17 cellular contexts compared by ENCODE assay signal in the genomic region with DNA sequence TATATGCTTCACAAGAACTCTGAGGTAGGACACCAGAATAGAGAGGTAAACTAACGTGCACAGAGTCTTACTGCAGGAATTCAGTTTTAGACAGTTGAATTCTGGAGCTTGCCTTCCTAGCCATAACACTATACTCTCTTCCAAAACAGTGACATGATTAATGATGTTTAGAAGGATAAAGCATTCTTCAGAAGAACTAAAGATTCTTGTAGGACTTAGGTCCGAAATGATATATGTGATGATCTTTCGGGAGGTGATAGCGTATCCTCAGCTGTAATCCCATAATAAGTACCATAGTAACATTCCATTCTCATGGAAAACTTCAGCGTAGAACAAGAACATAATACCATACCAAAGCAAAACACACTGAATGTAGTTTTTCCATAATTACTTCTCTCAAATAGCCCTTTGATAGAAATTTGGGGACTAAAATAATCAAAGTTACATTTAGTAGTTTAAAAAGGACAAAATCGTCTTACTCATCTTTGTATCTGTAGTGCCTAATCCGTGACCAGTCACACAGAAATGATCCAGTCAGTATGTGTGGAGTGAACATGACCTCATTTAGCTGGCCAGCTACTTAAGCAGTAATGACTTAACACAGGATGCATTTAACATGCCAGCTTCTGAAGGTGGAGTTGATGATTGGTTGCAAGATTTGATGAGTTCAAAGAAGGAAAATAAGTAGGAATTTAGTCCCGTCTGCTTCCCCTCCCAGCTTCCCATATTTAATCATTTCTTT. TPM values are rescaled to one million over a fixed set of nuclear protein-coding genes. Genes with fewer than 3 reads are reported as not detected.
DNase-seq lines count a peak whose midpoint lies in the region; ATAC-seq and TF ChIP-seq lines count a peak whose summit lies in the region.
"Had no signal": no experiment of that assay in that cellular context is flagged by ENCODE, and none has a peak within 500 bp of the region (broad histone marks: within the 10 kb centered on the region; RNA-seq: fewer than 3 reads in every experiment).

No MANE protein-coding gene starts in this region.

- WGBS in endodermal cell (ENCODE audit: insufficient coverage in 1 of 2, insufficient read length in 1 of 2), 2 experiments = 93 to 95% methylated on average over 4 to 7 of the region's 8 CpGs

- no peak overlapping the region for H3K4me3 Mint-ChIP-seq in endodermal cell
- H3K4me3 Mint-ChIP-seq in mesothelial cell of epicardium = no peak overlapping the region
- no peak overlapping the region for H3K4me3 Mint-ChIP-seq in naive thymus-derived CD8-positive, alpha-beta T cell
- H3K4me3 Mint-ChIP-seq: activated naive CD8-positive, alpha-beta T cell; H9; stimulated activated effector memory CD8-positive, alpha-beta T cell treated with anti-CD3 and anti-CD28 coated beads, Interleukin-12 subunit alpha, Interleukin-12 subunit beta, amount 100 ng/mL, for 72 hours had no signal

- no peak for ATAC-seq in naive thymus-derived CD8-positive, alpha-beta T cell
- no peak for ATAC-seq in HG03196 (IDR thresholded peaks at IDR 0.05; ENCODE audit: unreplicated experiment)
- ATAC-seq: stimulated activated effector memory CD8-positive, alpha-beta T cell treated with anti-CD3 and anti-CD28 coated beads, Interleukin-12 subunit alpha, Interleukin-12 subunit beta, amount 100 ng/mL, for 72 hours had no signal

- DNase-seq in Daoy (ENCODE audit: low read depth) (peak; percentile 27), HT1080 (ENCODE audit: low read depth) (peak; percentile 46), endodermal cell (no peak), mesothelial cell of epicardium (ENCODE audit: low spot score in 2 of 2, unreplicated experiment in 2 of 2) (no peak), caudate nucleus (lab: John Stamatoyannopoulos, UW) (no peak)
- no peak for DNase-seq in naive thymus-derived CD8-positive, alpha-beta T cell
- no peak for DNase-seq in stimulated activated CD4-positive, alpha-beta T cell treated with anti-CD3 and anti-CD28 coated beads, Interleukin-1b, Interleukin-23, amount 100 ng/mL, for 48 hours
- DNase-seq: activated CD4-positive, CD25-positive, alpha-beta regulatory T cell treated with anti-CD3 and anti-CD28 coated beads, Interleukin-2, amount 50 U/mL, for 72 hours; activated T-cell treated with anti-CD3 and anti-CD28 coated beads for 4 hours; H9; stimulated activated CD4-positive, alpha-beta T cell treated with anti-CD3 and anti-CD28 coated beads, Interleukin-2, amount 100 ng/mL, for 48 hours had no signal

- H3K36me3 ChIP-seq in endodermal cell (ENCODE audit: control insufficient read depth, insufficient read depth, low read length) = peaks cover 16% of the 10 kb centered on the region
- H3K36me3 ChIP-seq: vagina had no signal

- no peaks in the 10 kb centered on the region for H3K27me3 ChIP-seq in endodermal cell (ENCODE audit: control insufficient read depth, insufficient read depth, low read length, poor library complexity, severe bottlenecking)
- H3K27me3 ChIP-seq: vagina had no signal

- peaks cover 10% of the 10 kb centered on the region for H3K4me1 Mint-ChIP-seq in endodermal cell
- H3K4me1 Mint-ChIP-seq in mesothelial cell of epicardium = peaks cover 16% of the 10 kb centered on the region
- peaks cover 0 to 5% (median 3%) of the 10 kb centered on the region in 4 donors for H3K4me1 Mint-ChIP-seq in naive thymus-derived CD8-positive, alpha-beta T cell
- H3K4me1 Mint-ChIP-seq: stimulated activated effector memory CD8-positive, alpha-beta T cell treated with anti-CD3 and anti-CD28 coated beads, Interleukin-12 subunit alpha, Interleukin-12 subunit beta, amount 100 ng/mL, for 72 hours had no signal

- H3K4me3 ChIP-seq in endodermal cell (ENCODE audit: low read length) = no peak overlapping the region
- H3K4me3 ChIP-seq: vagina had no signal

- H3K27ac ChIP-seq in endodermal cell (ENCODE audit: low read depth, low read length) (no peak overlapping the region), caudate nucleus (ENCODE audit: low read depth, low read length) (no peak overlapping the region)
- H3K27ac ChIP-seq: C4-2B, vagina had no signal

- no peak overlapping the region for H3K9ac ChIP-seq in endodermal cell (ENCODE audit: extremely low read depth, low read length, poor library complexity, severe bottlenecking)

- H3K9me3 Mint-ChIP-seq in endodermal cell (no peaks in the 10 kb centered on the region), mesothelial cell of epicardium (peaks cover 3% of the 10 kb centered on the region)
- peaks cover 0 to 1% (median 0%) of the 10 kb centered on the region in 9 donors for H3K9me3 Mint-ChIP-seq in naive thymus-derived CD8-positive, alpha-beta T cell
- H3K9me3 Mint-ChIP-seq: H9; stimulated activated effector memory CD8-positive, alpha-beta T cell treated with anti-CD3 and anti-CD28 coated beads, Interleukin-12 subunit alpha, Interleukin-12 subunit beta, amount 100 ng/mL, for 72 hours had no signal

- H3K27ac Mint-ChIP-seq in endodermal cell = peak overlapping the region; percentile 59
- H3K27ac Mint-ChIP-seq in mesothelial cell of epicardium = peak overlapping the region; percentile 69
- H3K27ac Mint-ChIP-seq in naive thymus-derived CD8-positive, alpha-beta T cell = peak overlapping the region in 2 of 10 donors; percentile 27 to 41
- H3K27ac Mint-ChIP-seq: activated naive CD8-positive, alpha-beta T cell; stimulated activated effector memory CD8-positive, alpha-beta T cell treated with anti-CD3 and anti-CD28 coated beads, Interleukin-12 subunit alpha, Interleukin-12 subunit beta, amount 100 ng/mL, for 72 hours had no signal

- no peaks in the 10 kb centered on the region for H3K9me3 ChIP-seq in endodermal cell (ENCODE audit: control insufficient read depth, low read length)
- H3K9me3 ChIP-seq: vagina had no signal

- POLR2A ChIA-PET in naive thymus-derived CD8-positive, alpha-beta T cell (lab: Charles Lee) = no interaction called here

- H3K36me3 Mint-ChIP-seq in endodermal cell (ENCODE audit: low read depth) (peaks cover 17% of the 10 kb centered on the region), mesothelial cell of epicardium (peaks cover 26% of the 10 kb centered on the region)
- H3K36me3 Mint-ChIP-seq in naive thymus-derived CD8-positive, alpha-beta T cell = peaks cover 4 to 78% (median 15%) of the 10 kb centered on the region in 3 donors

- no peaks in the 10 kb centered on the region for H3K27me3 Mint-ChIP-seq in endodermal cell (ENCODE audit: insufficient read depth)
- no peaks in the 10 kb centered on the region for H3K27me3 Mint-ChIP-seq in mesothelial cell of epicardium (ENCODE audit: low read depth)
- H3K27me3 Mint-ChIP-seq in naive thymus-derived CD8-positive, alpha-beta T cell = no peaks in the 10 kb centered on the region
- H3K27me3 Mint-ChIP-seq: activated naive CD8-positive, alpha-beta T cell; progenitor cell of endocrine pancreas had no signal

- TF ChIP-seq CTCF in endodermal cell (conservative IDR thresholded peaks at IDR 0.05) = no peak
- no peak for TF ChIP-seq CTCF in mesothelial cell of epicardium (IDR thresholded peaks at IDR 0.05; ENCODE audit: unreplicated experiment)

- no peaks in the 10 kb centered on the region for H3K4me1 ChIP-seq in endodermal cell (ENCODE audit: control insufficient read depth, insufficient read depth, low read length)
- H3K4me1 ChIP-seq: vagina had no signal

RNA-seq across cellular contexts. Expression of gene PIBF1, which starts 38.4 kb away (rescaled TPM):
- 12.3 and 21.0 TPM in 2 replicates for total RNA-seq in Daoy (2014; rRNA removed; shearing (Covaris generic))
- 21.7 and 31.5 TPM in 2 replicates for total RNA-seq in HT1080 (2014; rRNA removed; shearing (Covaris generic))
- 17.3 and 23.8 TPM in 2 replicates for polyA plus RNA-seq in HT1080 (2015; cell fraction: cytosol; rRNA removed)
- polyA plus RNA-seq in HT1080 (2015; cell fraction: nucleus; rRNA removed) = 26.7 and 27.9 TPM in 2 replicates
- total RNA-seq in endodermal cell = 10 to 100 TPM; 25.6 to 35.2 TPM
- polyA plus RNA-seq in endodermal cell (2013, experiment 1 of 2) = 15.4 TPM
- 18.0 TPM for polyA plus RNA-seq in endodermal cell (2013, experiment 2 of 2)
- total RNA-seq in mesothelial cell of epicardium = 34.4 to 40.2 TPM (median 38.8 TPM) in 3 replicates
- 10 to 100 TPM; 30.3 to 32.3 TPM for total RNA-seq in naive thymus-derived CD8-positive, alpha-beta T cell
- 10 to 100 TPM; 18.3 to 23.6 (median 19.7) TPM for polyA plus RNA-seq in naive thymus-derived CD8-positive, alpha-beta T cell

RNA-seq across cellular contexts. Expression of gene DIS3, which starts 38.6 kb away (rescaled TPM):
- total RNA-seq in Daoy (2014; rRNA removed; shearing (Covaris generic)) = 36.7 and 51.2 TPM in 2 replicates
- 57.4 and 65.7 TPM in 2 replicates for total RNA-seq in HT1080 (2014; rRNA removed; shearing (Covaris generic))
- polyA plus RNA-seq in HT1080 (2015; cell fraction: cytosol; rRNA removed) = 30.3 and 39.9 TPM in 2 replicates
- 94.7 and 97.2 TPM in 2 replicates for polyA plus RNA-seq in HT1080 (2015; cell fraction: nucleus; rRNA removed)
- 10 to 100 TPM; 32.9 to 36.9 TPM for total RNA-seq in endodermal cell
- 32.6 TPM for polyA plus RNA-seq in endodermal cell (2013, experiment 1 of 2)
- 32.5 TPM for polyA plus RNA-seq in endodermal cell (2013, experiment 2 of 2)
- total RNA-seq in mesothelial cell of epicardium = 31.3 to 33.7 TPM (median 33.2 TPM) in 3 replicates
- total RNA-seq in naive thymus-derived CD8-positive, alpha-beta T cell = 10 to 100 TPM; 40.8 to 42.6 TPM
- polyA plus RNA-seq in naive thymus-derived CD8-positive, alpha-beta T cell = 10 to 100 TPM; 14.7 to 16.4 (median 14.9) TPM

Comparison
In these comparisons a context has a peak if more than half of its experiments do, and no peak if none do; other contexts are left out.
1. DNase-seq: peak in Daoy (single experiment) and HT1080 (single experiment); none in endodermal cell (single experiment), mesothelial cell of epicardium (0 of 2), naive thymus-derived CD8-positive, alpha-beta T cell (0 of 10), stimulated activated CD4-positive, alpha-beta T cell treated with anti-CD3 and anti-CD28 coated beads, Interleukin-1b, Interleukin-23, amount 100 ng/mL, for 48 hours (single experiment) and caudate nucleus (0 of 61).